ENCODE assay signal across 1 cellular context in the genomic region with DNA sequence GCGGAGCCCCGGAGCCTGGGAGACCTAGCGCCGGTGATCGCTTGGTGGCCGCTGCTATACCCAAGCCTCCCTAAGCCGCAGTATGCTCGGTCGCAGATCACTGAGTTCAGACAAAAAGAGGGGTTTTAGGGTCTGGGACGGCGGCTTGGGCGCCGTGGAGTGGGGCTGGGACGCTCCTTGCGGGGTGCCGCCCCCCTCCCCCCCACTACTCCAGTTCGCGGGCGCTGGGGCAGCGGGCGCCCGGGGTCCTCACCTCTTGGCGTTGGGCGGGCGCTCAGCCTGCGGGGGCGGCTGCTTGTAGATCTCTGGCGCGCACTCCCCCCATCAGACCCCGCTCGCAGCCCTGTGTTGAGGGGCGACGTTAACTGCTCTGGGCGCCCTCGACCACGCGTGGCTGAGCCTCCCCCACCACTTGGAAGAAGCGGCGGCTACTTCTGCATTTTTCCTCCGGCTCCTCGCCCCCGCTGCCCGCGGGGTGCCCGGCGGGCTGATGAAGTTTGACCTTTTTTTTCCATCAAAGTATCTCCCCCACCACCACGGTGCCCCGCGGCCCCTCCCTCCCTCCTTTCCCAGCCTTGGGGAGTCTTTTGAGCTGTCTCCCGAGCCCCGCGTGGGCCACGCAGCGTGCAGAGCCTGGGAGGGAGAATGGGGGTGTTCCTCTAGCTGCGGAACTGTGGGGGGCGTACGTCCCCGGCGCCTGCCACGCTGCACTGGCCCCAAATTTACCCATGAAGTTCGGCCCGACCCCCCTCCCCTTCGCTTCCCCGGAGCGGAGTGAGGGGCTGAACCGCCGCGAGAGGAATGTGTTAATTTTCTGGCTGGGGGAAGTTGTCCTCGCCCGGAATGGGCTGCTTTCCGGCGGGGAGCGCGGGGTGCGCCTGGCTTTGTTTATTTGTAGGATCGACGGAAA.
TF ChIP-seq lines count a peak whose summit lies in the region.

No MANE protein-coding gene starts in this region.

TF ChIP-seq in HEK293, 187 proteins besides CTCF, POLR2A, EP300 and RAD21 (continued from another document):
- TF ChIP-seq SALL2 (tag by site-specific recombination; IDR thresholded peaks at IDR 0.05; ENCODE audit: borderline replicate concordance) (no peak), ZBTB7A (tag by site-specific recombination; IDR thresholded peaks at IDR 0.05; ENCODE audit: low read depth) (peak; percentile 64; the same call in 1 of the 2 replicates), ZXDB (tag by site-specific recombination; IDR thresholded peaks at IDR 0.05) (no peak), ZNF324 (tag by site-specific recombination; IDR thresholded peaks at IDR 0.05) (0 out of 2 replicates have a peak, but pooled peaks have one; percentile 22), HOXC10 (CRISPR knock-in tag; IDR thresholded peaks at IDR 0.05) (no peak), ZNF140 (tag by site-specific recombination; IDR thresholded peaks at IDR 0.05) (no peak), ZNF514 (tag by site-specific recombination; IDR thresholded peaks at IDR 0.05) (no peak), ZNF335 (tag by site-specific recombination; conservative IDR thresholded peaks at IDR 0.05) (peak; percentile 88), SETDB1 (IDR thresholded peaks at IDR 0.05; ENCODE audit: insufficient read length, low read length) (no peak), ZNF174 (tag by site-specific recombination; IDR thresholded peaks at IDR 0.05) (no peak), SP3 (tag by site-specific recombination; IDR thresholded peaks at IDR 0.05) (peak; percentile 17; the same call in 1 of the 2 replicates), EGR2 (tag by site-specific recombination; IDR thresholded peaks at IDR 0.05; ENCODE audit: low read depth) (peak; percentile 74), ZBTB17 (tag by site-specific recombination; IDR thresholded peaks at IDR 0.05) (peak; percentile 48; the same call in 1 of the 2 replicates), ZBTB8A (tag by site-specific recombination; IDR thresholded peaks at IDR 0.05) (peak; percentile 94), GLIS1 (tag by site-specific recombination; IDR thresholded peaks at IDR 0.05) (peak; percentile 50; the same call in 1 of the 2 replicates), ZNF621 (tag by site-specific recombination; IDR thresholded peaks at IDR 0.05) (no peak), TRIM28 (IDR thresholded peaks at IDR 0.05; ENCODE audit: borderline replicate concordance, low read length) (no peak), ZNF423 (tag by site-specific recombination; IDR thresholded peaks at IDR 0.05) (no peak), ZNF610 (tag by site-specific recombination; IDR thresholded peaks at IDR 0.05; ENCODE audit: borderline replicate concordance) (no peak), GLIS2 (tag by site-specific recombination; IDR thresholded peaks at IDR 0.05) (peak; percentile 89), ZFP3 (tag by site-specific recombination; IDR thresholded peaks at IDR 0.05; ENCODE audit: low read depth) (no peak), ZBTB20 (tag by site-specific recombination; IDR thresholded peaks at IDR 0.05) (peak; percentile 40)
- TF ChIP-seq, protein P1, sequence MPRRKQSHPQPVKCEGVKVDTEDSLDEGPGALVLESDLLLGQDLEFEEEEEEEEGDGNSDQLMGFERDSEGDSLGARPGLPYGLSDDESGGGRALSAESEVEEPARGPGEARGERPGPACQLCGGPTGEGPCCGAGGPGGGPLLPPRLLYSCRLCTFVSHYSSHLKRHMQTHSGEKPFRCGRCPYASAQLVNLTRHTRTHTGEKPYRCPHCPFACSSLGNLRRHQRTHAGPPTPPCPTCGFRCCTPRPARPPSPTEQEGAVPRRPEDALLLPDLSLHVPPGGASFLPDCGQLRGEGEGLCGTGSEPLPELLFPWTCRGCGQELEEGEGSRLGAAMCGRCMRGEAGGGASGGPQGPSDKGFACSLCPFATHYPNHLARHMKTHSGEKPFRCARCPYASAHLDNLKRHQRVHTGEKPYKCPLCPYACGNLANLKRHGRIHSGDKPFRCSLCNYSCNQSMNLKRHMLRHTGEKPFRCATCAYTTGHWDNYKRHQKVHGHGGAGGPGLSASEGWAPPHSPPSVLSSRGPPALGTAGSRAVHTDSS (tag by site-specific recombination; IDR thresholded peaks at IDR 0.05): no peak
- TF ChIP-seq, protein P2, sequence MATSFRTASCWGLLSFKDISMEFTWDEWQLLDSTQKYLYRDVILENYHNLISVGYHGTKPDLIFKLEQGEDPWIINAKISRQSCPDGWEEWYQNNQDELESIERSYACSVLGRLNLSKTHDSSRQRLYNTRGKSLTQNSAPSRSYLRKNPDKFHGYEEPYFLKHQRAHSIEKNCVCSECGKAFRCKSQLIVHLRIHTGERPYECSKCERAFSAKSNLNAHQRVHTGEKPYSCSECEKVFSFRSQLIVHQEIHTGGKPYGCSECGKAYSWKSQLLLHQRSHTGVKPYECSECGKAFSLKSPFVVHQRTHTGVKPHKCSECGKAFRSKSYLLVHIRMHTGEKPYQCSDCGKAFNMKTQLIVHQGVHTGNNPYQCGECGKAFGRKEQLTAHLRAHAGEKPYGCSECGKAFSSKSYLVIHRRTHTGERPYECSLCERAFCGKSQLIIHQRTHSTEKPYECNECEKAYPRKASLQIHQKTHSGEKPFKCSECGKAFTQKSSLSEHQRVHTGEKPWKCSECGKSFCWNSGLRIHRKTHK (tag by site-specific recombination; IDR thresholded peaks at IDR 0.05): no peak
- TF ChIP-seq, protein P3, sequence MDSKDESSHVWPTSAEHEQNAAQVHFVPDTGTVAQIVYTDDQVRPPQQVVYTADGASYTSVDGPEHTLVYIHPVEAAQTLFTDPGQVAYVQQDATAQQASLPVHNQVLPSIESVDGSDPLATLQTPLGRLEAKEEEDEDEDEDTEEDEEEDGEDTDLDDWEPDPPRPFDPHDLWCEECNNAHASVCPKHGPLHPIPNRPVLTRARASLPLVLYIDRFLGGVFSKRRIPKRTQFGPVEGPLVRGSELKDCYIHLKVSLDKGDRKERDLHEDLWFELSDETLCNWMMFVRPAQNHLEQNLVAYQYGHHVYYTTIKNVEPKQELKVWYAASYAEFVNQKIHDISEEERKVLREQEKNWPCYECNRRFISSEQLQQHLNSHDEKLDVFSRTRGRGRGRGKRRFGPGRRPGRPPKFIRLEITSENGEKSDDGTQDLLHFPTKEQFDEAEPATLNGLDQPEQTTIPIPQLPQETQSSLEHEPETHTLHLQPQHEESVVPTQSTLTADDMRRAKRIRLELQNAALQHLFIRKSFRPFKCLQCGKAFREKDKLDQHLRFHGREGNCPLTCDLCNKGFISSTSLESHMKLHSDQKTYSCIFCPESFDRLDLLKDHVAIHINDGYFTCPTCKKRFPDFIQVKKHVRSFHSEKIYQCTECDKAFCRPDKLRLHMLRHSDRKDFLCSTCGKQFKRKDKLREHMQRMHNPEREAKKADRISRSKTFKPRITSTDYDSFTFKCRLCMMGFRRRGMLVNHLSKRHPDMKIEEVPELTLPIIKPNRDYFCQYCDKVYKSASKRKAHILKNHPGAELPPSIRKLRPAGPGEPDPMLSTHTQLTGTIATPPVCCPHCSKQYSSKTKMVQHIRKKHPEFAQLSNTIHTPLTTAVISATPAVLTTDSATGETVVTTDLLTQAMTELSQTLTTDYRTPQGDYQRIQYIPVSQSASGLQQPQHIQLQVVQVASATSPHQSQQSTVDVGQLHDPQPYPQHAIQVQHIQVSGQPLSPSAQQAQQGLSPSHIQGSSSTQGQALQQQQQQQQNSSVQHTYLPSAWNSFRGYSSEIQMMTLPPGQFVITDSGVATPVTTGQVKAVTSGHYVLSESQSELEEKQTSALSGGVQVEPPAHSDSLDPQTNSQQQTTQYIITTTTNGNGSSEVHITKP (tag by site-specific recombination; IDR thresholded peaks at IDR 0.05): peak; percentile 51
- TF ChIP-seq, protein P4, sequence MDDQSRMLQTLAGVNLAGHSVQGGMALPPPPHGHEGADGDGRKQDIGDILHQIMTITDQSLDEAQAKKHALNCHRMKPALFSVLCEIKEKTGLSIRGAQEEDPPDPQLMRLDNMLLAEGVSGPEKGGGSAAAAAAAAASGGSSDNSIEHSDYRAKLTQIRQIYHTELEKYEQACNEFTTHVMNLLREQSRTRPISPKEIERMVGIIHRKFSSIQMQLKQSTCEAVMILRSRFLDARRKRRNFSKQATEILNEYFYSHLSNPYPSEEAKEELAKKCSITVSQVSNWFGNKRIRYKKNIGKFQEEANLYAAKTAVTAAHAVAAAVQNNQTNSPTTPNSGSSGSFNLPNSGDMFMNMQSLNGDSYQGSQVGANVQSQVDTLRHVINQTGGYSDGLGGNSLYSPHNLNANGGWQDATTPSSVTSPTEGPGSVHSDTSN (CRISPR knock-in tag; IDR thresholded peaks at IDR 0.05): no peak
